In genomic region chr10:133019191-133019590, GRCh38 we compare ENCODE assay signal across 29 cellular contexts.
"Had no signal": no experiment of that assay in that cellular context is flagged by ENCODE, and none has a peak within 500 bp of the region (broad histone marks: within the 10 kb centered on the region; RNA-seq: fewer than 3 reads in every experiment).

No MANE protein-coding gene starts in this region.

- ATAC-seq: naive thymus-derived CD8-positive, alpha-beta T cell; pancreas; right lobe of liver; stimulated activated effector memory CD8-positive, alpha-beta T cell treated with anti-CD3 and anti-CD28 coated beads, Interleukin-12 subunit alpha, Interleukin-12 subunit beta, amount 100 ng/mL, for 72 hours; stimulated activated naive B cell treated with anti-CD40 and anti-IgM and Interleukin-4, amounts not matched to agents 10 μg/mL and 1 μg/mL and 100 μg/mL, for 72 hours had no signal

- DNase-seq: naive B cell; naive thymus-derived CD8-positive, alpha-beta T cell; nucleus accumbens; retina; sigmoid colon; small intestine; stimulated activated CD4-positive, alpha-beta T cell treated with anti-CD3 and anti-CD28 coated beads, Interleukin-15, amount 100 ng/mL, for 24 hours; stimulated activated CD4-positive, alpha-beta T cell treated with anti-CD3 and anti-CD28 coated beads, Interleukin-2, amount 100 ng/mL, for 24 hours; stimulated activated CD4-positive, alpha-beta T cell treated with anti-CD3 and anti-CD28 coated beads, Interleukin-2, amount 100 ng/mL, for 48 hours; stimulated activated CD4-positive, alpha-beta T cell treated with anti-CD3 and anti-CD28 coated beads, Interleukin-4, amount 100 ng/mL, for 24 hours; stimulated activated naive B cell treated with anti-CD40 and anti-IgM and Interleukin-4, amounts not matched to agents 10 μg/mL and 1 μg/mL and 100 μg/mL, for 72 hours; stimulated activated naive CD4-positive, alpha-beta T cell treated with Interleukin-2 at 50 U/mL for 16 hours; stomach; thyroid gland; trophoblast cell had no signal

- H2AFZ ChIP-seq: neural progenitor cell had no signal

- H3K9me3 Mint-ChIP-seq: naive B cell; naive thymus-derived CD8-positive, alpha-beta T cell; natural killer cell treated with Interleukin-12 subunit alpha and Interleukin-12 subunit beta and Interleukin-15 and Interleukin-18, amount 100 ng/mL, for 72 hours; stimulated activated effector memory CD8-positive, alpha-beta T cell treated with anti-CD3 and anti-CD28 coated beads, Interleukin-12 subunit alpha, Interleukin-12 subunit beta, amount 100 ng/mL, for 72 hours; stimulated activated naive B cell treated with anti-CD40 and anti-IgM and Interleukin-4, amounts not matched to agents 10 μg/mL and 1 μg/mL and 100 μg/mL, for 72 hours; stimulated activated naive CD8-positive, alpha-beta T cell treated with anti-CD3 and anti-CD28 coated beads, Interleukin-15, Interleukin-2, amounts not matched to agents 100 ng/mL and 50 ng/mL, for 24 hours had no signal

- H3K4me1 ChIP-seq: pancreas, prostate gland, right atrium auricular region, right lobe of liver, sigmoid colon, thyroid gland, upper lobe of left lung, vagina had no signal

- H3K27ac ChIP-seq: neural progenitor cell, neutrophil, pancreas, prostate gland, right atrium auricular region, right lobe of liver, sigmoid colon, stomach, thoracic aorta, thyroid gland, tibial nerve, upper lobe of left lung, vagina had no signal

- H3K36me3 Mint-ChIP-seq: naive B cell; naive thymus-derived CD8-positive, alpha-beta T cell; natural killer cell treated with Interleukin-12 subunit alpha and Interleukin-12 subunit beta and Interleukin-15 and Interleukin-18, amount 100 ng/mL, for 72 hours; neural progenitor cell; stimulated activated effector memory CD8-positive, alpha-beta T cell treated with anti-CD3 and anti-CD28 coated beads, Interleukin-12 subunit alpha, Interleukin-12 subunit beta, amount 100 ng/mL, for 72 hours; stimulated activated naive B cell treated with anti-CD40 and anti-IgM and Interleukin-4, amounts not matched to agents 10 μg/mL and 1 μg/mL and 100 μg/mL, for 72 hours had no signal

- H3K36me3 ChIP-seq: neural progenitor cell, pancreas, prostate gland, right atrium auricular region, right lobe of liver, sigmoid colon, stomach, thoracic aorta, thyroid gland, tibial nerve, upper lobe of left lung, vagina had no signal

- H3K4me3 Mint-ChIP-seq: naive B cell; naive thymus-derived CD8-positive, alpha-beta T cell; natural killer cell treated with Interleukin-12 subunit alpha and Interleukin-12 subunit beta and Interleukin-15 and Interleukin-18, amount 100 ng/mL, for 72 hours; neural progenitor cell; stimulated activated effector memory CD8-positive, alpha-beta T cell treated with anti-CD3 and anti-CD28 coated beads, Interleukin-12 subunit alpha, Interleukin-12 subunit beta, amount 100 ng/mL, for 72 hours; stimulated activated naive B cell treated with anti-CD40 and anti-IgM and Interleukin-4, amounts not matched to agents 10 μg/mL and 1 μg/mL and 100 μg/mL, for 72 hours; stimulated activated naive CD8-positive, alpha-beta T cell treated with anti-CD3 and anti-CD28 coated beads, Interleukin-15, Interleukin-2, amounts not matched to agents 100 ng/mL and 50 ng/mL, for 24 hours had no signal

- FAIRE-seq: pancreas, small intestine, urothelium cell line had no signal

- H3K27ac Mint-ChIP-seq: naive B cell; naive thymus-derived CD8-positive, alpha-beta T cell; natural killer cell treated with Interleukin-12 subunit alpha and Interleukin-12 subunit beta and Interleukin-15 and Interleukin-18, amount 100 ng/mL, for 72 hours; stimulated activated effector memory CD8-positive, alpha-beta T cell treated with anti-CD3 and anti-CD28 coated beads, Interleukin-12 subunit alpha, Interleukin-12 subunit beta, amount 100 ng/mL, for 72 hours; stimulated activated naive B cell treated with anti-CD40 and anti-IgM and Interleukin-4, amounts not matched to agents 10 μg/mL and 1 μg/mL and 100 μg/mL, for 72 hours; stimulated activated naive CD8-positive, alpha-beta T cell treated with anti-CD3 and anti-CD28 coated beads, Interleukin-15, Interleukin-2, amounts not matched to agents 100 ng/mL and 50 ng/mL, for 24 hours had no signal

- H3K27me3 ChIP-seq: pancreas, right atrium auricular region, right lobe of liver, thyroid gland, upper lobe of left lung, vagina had no signal

- H3K4me3 ChIP-seq: neural progenitor cell, pancreas, prostate gland, right atrium auricular region, right lobe of liver, sigmoid colon, stomach, thoracic aorta, thyroid gland, tibial nerve, upper lobe of left lung, vagina had no signal

- H3K9me3 ChIP-seq: neutrophil, pancreas, prostate gland, right atrium auricular region, right lobe of liver, sigmoid colon, stomach, thoracic aorta, thyroid gland, tibial nerve, upper lobe of left lung, vagina had no signal

- H3K4me1 Mint-ChIP-seq: naive B cell; naive thymus-derived CD8-positive, alpha-beta T cell; stimulated activated effector memory CD8-positive, alpha-beta T cell treated with anti-CD3 and anti-CD28 coated beads, Interleukin-12 subunit alpha, Interleukin-12 subunit beta, amount 100 ng/mL, for 72 hours; stimulated activated naive B cell treated with anti-CD40 and anti-IgM and Interleukin-4, amounts not matched to agents 10 μg/mL and 1 μg/mL and 100 μg/mL, for 72 hours had no signal

- H3K4me2 ChIP-seq: neural progenitor cell had no signal

- H3K27me3 Mint-ChIP-seq: stimulated activated naive CD8-positive, alpha-beta T cell treated with anti-CD3 and anti-CD28 coated beads, Interleukin-15, Interleukin-2, amounts not matched to agents 100 ng/mL and 50 ng/mL, for 24 hours had no signal

- H3K9ac ChIP-seq: neural progenitor cell had no signal
